8 cellular contexts compared by ENCODE assay signal in genomic region chr12:89709157-89709993, GRCh38. TPM values are rescaled to one million over a fixed set of nuclear protein-coding genes. Genes with fewer than 3 reads are reported as not detected.
A peak's percentile ranks its signal among the peaks of the same experiment; 100 is the strongest.
DNase-seq lines count a peak whose midpoint lies in the region; ATAC-seq and TF ChIP-seq lines count a peak whose summit lies in the region.

No MANE protein-coding gene starts in this region.

- H3K9ac ChIP-seq in rectal smooth muscle tissue (ENCODE audit: low read length) = peak overlapping the region; percentile 72

- H3K27ac ChIP-seq in rectal smooth muscle tissue (ENCODE audit: low read depth, low read length) (peak overlapping the region; percentile 98), aorta (ENCODE audit: low read depth in 1 of 2, low read length in 2 of 2) (peak overlapping the region; percentile 34 to 91)

- H3K36me3 ChIP-seq in rectal smooth muscle tissue (ENCODE audit: control insufficient read depth, insufficient read depth, low read length) (no peaks in the 10 kb centered on the region), aorta (ENCODE audit: control insufficient read depth in 1 of 2, insufficient read depth in 2 of 2, low read length in 1 of 2) (no peaks in the 10 kb centered on the region)

- 0 to 1% methylated on average over 60 to 102 of the region's 102 CpGs for whole genome bisulfite sequencing in aorta, 2 donors

- DNase-seq in NCI-H2029 (lab: John Stamatoyannopoulos, UW) (peak; percentile 100), T-helper 9 cell (peak; percentile 100), astrocyte of the cerebellum (ENCODE audit: low read depth) (peak; percentile 97), hepatic stellate cell (ENCODE audit: low spot score) (peak; percentile 97), aorta (peak; percentile 100)

- ATAC-seq in GM18508 (IDR thresholded peaks at IDR 0.05; ENCODE audit: insufficient read depth, unreplicated experiment) (peak; percentile 36), HG02981 (IDR thresholded peaks at IDR 0.05; ENCODE audit: unreplicated experiment) (peak; percentile 66), aorta (ENCODE audit: low FRiP score) (peak; percentile 97)

- no peak for TF ChIP-seq CTCF in astrocyte of the cerebellum (IDR thresholded peaks at IDR 0.05; ENCODE audit: low read depth, low read length, missing control alignments)

- H3K9me3 ChIP-seq in aorta (ENCODE audit: control insufficient read depth, low read length) = no peaks in the 10 kb centered on the region

- in situ Hi-C loops in astrocyte of the cerebellum (cut with HindIII; ENCODE audit: low sequenced_read_pairs) = no loop called here

- peak overlapping the region; percentile 94 for H3K4me3 ChIP-seq in astrocyte of the cerebellum (ENCODE audit: low read depth, low read length)
- H3K4me3 ChIP-seq in rectal smooth muscle tissue (ENCODE audit: low read length) = peak overlapping the region; percentile 94
- H3K4me3 ChIP-seq in aorta (ENCODE audit: low read length in 2 of 2) = peak overlapping the region; percentile 52 to 94

- intact Hi-C loops in aorta (cut with DNase I) = loop anchor here in 1 of 2 donors (10.0 kb wide), 2 partner anchors 165 to 355 kb away; partner anchors contain the start of gene DUSP6

- H3K4me1 ChIP-seq in rectal smooth muscle tissue (ENCODE audit: control insufficient read depth, insufficient read depth, low read length) = no peaks in the 10 kb centered on the region
- H3K4me1 ChIP-seq in aorta (ENCODE audit: control insufficient read depth in 1 of 2, insufficient read depth in 2 of 2, low read length in 2 of 2) = no peaks in the 10 kb centered on the region

- H3K27me3 ChIP-seq in rectal smooth muscle tissue (ENCODE audit: control insufficient read depth, insufficient read depth, low read length) (no peaks in the 10 kb centered on the region), aorta (ENCODE audit: control insufficient read depth in 1 of 2, insufficient read depth in 2 of 2, low read length in 1 of 2) (no peaks in the 10 kb centered on the region)

RNA-seq across cellular contexts. Expression of gene ATP2B1, which starts 0.7 kb away (rescaled TPM):
- 10 to 100 TPM; 26.8 to 44.8 TPM for total RNA-seq in aorta
- 1 to 10 TPM; 5.7 to 8.3 TPM for polyA plus RNA-seq in aorta

Comparison
In these comparisons a context has a peak if more than half of its experiments do, and no peak if none do; other contexts are left out.
1. Peak in every context shown above with its lines: DNase-seq, ATAC-seq, H3K4me3 ChIP-seq and H3K27ac ChIP-seq.
2. ATAC-seq: peak in every context shown above with its lines; median percentile 97 in aorta; 66 in HG02981; 36 in GM18508.